In the genomic region with DNA sequence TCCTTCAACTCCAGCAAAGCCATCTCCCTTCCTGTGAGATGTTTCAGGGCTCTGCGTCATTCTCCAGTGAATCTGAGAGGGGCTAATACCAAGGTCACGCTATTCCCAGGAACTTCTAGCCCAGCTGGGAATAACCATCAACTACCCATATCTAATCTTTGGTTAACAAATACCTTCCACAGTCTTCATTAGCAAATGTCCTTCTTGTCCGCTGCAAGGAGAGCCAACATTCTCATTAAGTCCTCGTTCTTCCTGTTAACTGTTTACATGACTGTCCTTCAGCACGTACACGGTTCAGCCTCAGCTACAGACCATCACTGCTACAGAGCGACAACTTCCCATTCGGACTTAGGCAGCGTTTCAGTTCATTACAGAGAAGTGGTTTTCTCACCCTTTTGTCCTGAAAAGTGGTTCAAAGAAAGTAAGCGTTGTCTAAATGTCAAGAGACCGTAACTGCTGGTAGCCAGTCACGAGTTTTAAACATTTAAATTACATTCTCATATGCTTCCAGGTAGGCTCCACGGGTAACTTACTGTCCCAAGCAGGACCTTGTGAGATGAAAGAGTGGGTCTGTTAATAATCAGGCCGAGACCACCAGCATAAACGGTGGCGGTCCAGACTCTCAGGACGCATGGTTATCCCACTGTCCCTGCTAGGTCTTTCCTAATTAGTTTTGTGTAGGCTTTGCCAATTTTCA, we compare ENCODE assay signal across 7 cellular contexts.
DNase-seq lines count a peak whose midpoint lies in the region; ATAC-seq and TF ChIP-seq lines count a peak whose summit lies in the region.

No MANE protein-coding gene starts in this region.

- no peak overlapping the region for H3K9ac ChIP-seq in parathyroid adenoma

- peaks cover 26% of the 10 kb centered on the region for H3K4me1 Mint-ChIP-seq in endothelial cell (ENCODE audit: unreplicated experiment)

- no peaks in the 10 kb centered on the region for H3K4me1 ChIP-seq in parathyroid adenoma

- peaks cover 13% of the 10 kb centered on the region for H3K27me3 Mint-ChIP-seq in endothelial cell (ENCODE audit: unreplicated experiment)

- ATAC-seq in GM19395 (IDR thresholded peaks at IDR 0.05; ENCODE audit: unreplicated experiment), result peak; percentile 35
- no peak for ATAC-seq in HG02623 (IDR thresholded peaks at IDR 0.05; ENCODE audit: unreplicated experiment)

- H3K27me3 ChIP-seq in parathyroid adenoma (ENCODE audit: control insufficient read depth, insufficient read depth, low read length), result no peaks in the 10 kb centered on the region

- peak overlapping the region; percentile 37 for H3K4me3 ChIP-seq in parathyroid adenoma (ENCODE audit: low read depth, low read length)

- no peaks in the 10 kb centered on the region for H3K36me3 ChIP-seq in parathyroid adenoma (ENCODE audit: control insufficient read depth, insufficient read depth, low read length)

- peaks cover 8% of the 10 kb centered on the region for H3K79me2 ChIP-seq in parathyroid adenoma

- peak overlapping the region; percentile 19 for H3K27ac Mint-ChIP-seq in endothelial cell (ENCODE audit: unreplicated experiment)

- no peaks in the 10 kb centered on the region for H3K36me3 Mint-ChIP-seq in endothelial cell (ENCODE audit: low read depth, unreplicated experiment)

- DNase-seq in HT1080 (ENCODE audit: low read depth) (peak; percentile 54), endothelial cell (ENCODE audit: low spot score) (no peak), GOT3 (lab: John Stamatoyannopoulos, UW) (no peak), midbrain (lab: John Stamatoyannopoulos, UW) (no peak)

- no peak overlapping the region for H3K4me3 Mint-ChIP-seq in endothelial cell (ENCODE audit: unreplicated experiment)

- no peak overlapping the region for H2AFZ ChIP-seq in parathyroid adenoma

- TF ChIP-seq CTCF in endothelial cell (IDR thresholded peaks at IDR 0.05; ENCODE audit: unreplicated experiment), result no peak
- TF ChIP-seq CTCF in parathyroid adenoma (IDR thresholded peaks at IDR 0.05), result no peak

- H3K9me3 ChIP-seq in parathyroid adenoma (ENCODE audit: control insufficient read depth, low read length), result no peaks in the 10 kb centered on the region

- peak overlapping the region; percentile 53 for H3K27ac ChIP-seq in parathyroid adenoma

- H3K9me3 Mint-ChIP-seq in endothelial cell (ENCODE audit: unreplicated experiment), result no peaks in the 10 kb centered on the region

- H3K4me2 ChIP-seq in parathyroid adenoma (ENCODE audit: low read length), result peak overlapping the region; percentile 49
